In the genomic region with DNA sequence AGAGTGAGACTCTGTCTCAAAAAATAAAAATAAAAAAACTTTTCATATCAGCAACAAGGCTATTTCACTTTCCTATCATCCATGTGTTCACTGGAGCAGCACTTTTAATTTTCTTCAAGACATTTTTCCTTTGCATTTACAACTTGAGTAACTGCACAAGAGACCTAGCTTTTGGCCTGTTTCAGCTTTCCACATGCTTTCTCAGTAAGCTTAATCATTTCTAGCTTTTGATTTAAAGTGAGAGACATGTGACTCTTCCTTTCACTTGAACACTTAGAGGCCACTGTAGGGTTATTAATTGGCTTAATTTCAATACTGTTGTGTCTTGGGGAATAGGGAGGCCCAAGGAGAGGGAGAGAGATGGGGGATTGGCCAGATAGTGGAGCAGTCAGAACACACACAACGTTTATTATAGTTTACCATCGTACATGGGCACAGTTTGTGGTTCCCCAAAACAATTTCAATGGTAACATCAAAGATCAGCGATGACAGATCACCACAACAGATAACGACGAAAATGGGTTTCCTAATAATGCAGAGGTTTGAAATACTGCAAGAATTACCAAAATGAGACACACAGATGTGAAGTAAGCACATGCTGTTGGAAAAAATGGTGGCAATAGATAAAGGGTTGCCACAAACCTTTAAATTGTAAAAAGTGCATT, we compare ENCODE assay signal across 29 cellular contexts.
DNase-seq lines count a peak whose midpoint lies in the region; ATAC-seq, FAIRE-seq and TF ChIP-seq lines count a peak whose summit lies in the region.
"Had no signal": no experiment of that assay in that cellular context is flagged by ENCODE, and none has a peak within 500 bp of the region (broad histone marks: within the 10 kb centered on the region; RNA-seq: fewer than 3 reads in every experiment).

No MANE protein-coding gene starts in this region.

- H3F3A ChIP-seq in neural progenitor cell (ENCODE audit: low read depth) = peaks cover 15% of the 10 kb centered on the region

- H2AFZ ChIP-seq in neural progenitor cell (replicated peaks) = no peak overlapping the region

- intact Hi-C loops in activated T-helper 2 cell treated with anti-CD3 and anti-CD28 coated beads, Interferon-gamma antibody, Interleukin-2, Interleukin-4, amounts not matched to agents 10 μg/mL and 5 μg/mL and 100 μg/mL, durations not matched to agents 14 hours and 24 hours and 36 hours (cut with micrococcal nuclease) = loop anchor here (2.0 kb wide), 1 partner anchor 78 kb away; no protein-coding TSS in a partner anchor

- no peaks in the 10 kb centered on the region for H3K36me3 ChIP-seq in neural progenitor cell
- H3K36me3 ChIP-seq: BLaER1 treated with 17β-estradiol and CSF1 and Interleukin-3, amounts not matched to agents 10 nM and 100 nM had no signal

- CTCF ChIA-PET in activated CD8-positive, alpha-beta memory T cell treated with anti-CD3 and anti-CD28 coated beads, Interleukin-2, amount 10 ng/mL, durations not matched to agents 7 days and 5 days (lab: Charles Lee) = interaction anchor here (1.3 kb wide), 1 partner anchor 44 kb away, joined by 3 read pairs; no protein-coding TSS in a partner anchor

- peaks cover 19% of the 10 kb centered on the region for H3K4me1 Mint-ChIP-seq in activated CD8-positive, alpha-beta memory T cell treated with anti-CD3 and anti-CD28 coated beads, Interleukin-2, amount 10 ng/mL, durations not matched to agents 7 days and 5 days
- peaks cover 17% of the 10 kb centered on the region for H3K4me1 Mint-ChIP-seq in T-helper 2 cell treated with Interferon-gamma antibody and Interleukin-4, amounts not matched to agents 5 μg/mL and 100 μg/mL, for 36 hours (ENCODE audit: low read depth)
- H3K4me1 Mint-ChIP-seq in neural progenitor cell = peaks cover 53% of the 10 kb centered on the region
- H3K4me1 Mint-ChIP-seq in osteocyte (ENCODE audit: unreplicated experiment) = peaks cover 2% of the 10 kb centered on the region
- H3K4me1 Mint-ChIP-seq in activated T-helper 2 cell treated with anti-CD3 and anti-CD28 coated beads, Interferon-gamma antibody, Interleukin-2, Interleukin-4, amounts not matched to agents 10 μg/mL and 5 μg/mL and 100 μg/mL, durations not matched to agents 14 hours and 24 hours and 36 hours (ENCODE audit: low read depth) = peaks cover 9% of the 10 kb centered on the region

- peak; percentile 15 for FAIRE-seq in H54 (lab: Jason Lieb, UNC)
- FAIRE-seq: A549, GM12878 had no signal

- no peak overlapping the region for H3K9ac ChIP-seq in neural progenitor cell
- H3K9ac ChIP-seq: BLaER1 treated with 17β-estradiol and CSF1 and Interleukin-3, amounts not matched to agents 10 nM and 100 nM; KMS-11 had no signal

- H3K27me3 Mint-ChIP-seq in activated CD8-positive, alpha-beta memory T cell treated with anti-CD3 and anti-CD28 coated beads, Interleukin-2, amount 10 ng/mL, durations not matched to agents 7 days and 5 days = no peaks in the 10 kb centered on the region
- H3K27me3 Mint-ChIP-seq in T-helper 2 cell treated with Interferon-gamma antibody and Interleukin-4, amounts not matched to agents 5 μg/mL and 100 μg/mL, for 36 hours (ENCODE audit: low read depth) = peaks cover 5% of the 10 kb centered on the region
- H3K27me3 Mint-ChIP-seq in neural progenitor cell (ENCODE audit: insufficient read depth, low read depth) (peaks cover 3% of the 10 kb centered on the region), osteocyte (ENCODE audit: unreplicated experiment) (no peaks in the 10 kb centered on the region)
- peaks cover 4% of the 10 kb centered on the region for H3K27me3 Mint-ChIP-seq in activated T-helper 2 cell treated with anti-CD3 and anti-CD28 coated beads, Interferon-gamma antibody, Interleukin-2, Interleukin-4, amounts not matched to agents 10 μg/mL and 5 μg/mL and 100 μg/mL, durations not matched to agents 14 hours and 24 hours and 36 hours (ENCODE audit: low read depth)
- H3K27me3 Mint-ChIP-seq: CD4-positive, alpha-beta T cell had no signal

- ATAC-seq in activated CD8-positive, alpha-beta memory T cell treated with anti-CD3 and anti-CD28 coated beads, Interleukin-2, amount 10 ng/mL, durations not matched to agents 7 days and 5 days = peak; percentile 64
- ATAC-seq: A549, GM12878, HCT116, Panc1 had no signal

- peaks cover 12% of the 10 kb centered on the region for H4K20me1 ChIP-seq in neural progenitor cell (ENCODE audit: low read depth)
- H4K20me1 ChIP-seq: BLaER1 treated with 17β-estradiol and CSF1 and Interleukin-3, amounts not matched to agents 10 nM and 100 nM had no signal

- no peaks in the 10 kb centered on the region for H3K27me3 ChIP-seq in neural progenitor cell
- H3K27me3 ChIP-seq: BLaER1 treated with 17β-estradiol and CSF1 and Interleukin-3, amounts not matched to agents 10 nM and 100 nM had no signal

- no peak overlapping the region for H3K4me3 Mint-ChIP-seq in activated CD8-positive, alpha-beta memory T cell treated with anti-CD3 and anti-CD28 coated beads, Interleukin-2, amount 10 ng/mL, durations not matched to agents 7 days and 5 days
- peak overlapping the region; percentile 13 for H3K4me3 Mint-ChIP-seq in T-helper 2 cell treated with Interferon-gamma antibody and Interleukin-4, amounts not matched to agents 5 μg/mL and 100 μg/mL, for 36 hours
- peak overlapping the region; percentile 0 for H3K4me3 Mint-ChIP-seq in neural progenitor cell
- no peak overlapping the region for H3K4me3 Mint-ChIP-seq in osteocyte (ENCODE audit: unreplicated experiment)
- no peak overlapping the region for H3K4me3 Mint-ChIP-seq in activated T-helper 2 cell treated with anti-CD3 and anti-CD28 coated beads, Interferon-gamma antibody, Interleukin-2, Interleukin-4, amounts not matched to agents 10 μg/mL and 5 μg/mL and 100 μg/mL, durations not matched to agents 14 hours and 24 hours and 36 hours (ENCODE audit: low read depth)
- H3K4me3 Mint-ChIP-seq: CD4-positive, alpha-beta T cell had no signal

- H3K27ac ChIP-seq in neural progenitor cell = no peak overlapping the region
- H3K27ac ChIP-seq: A549; BLaER1 treated with 17β-estradiol and CSF1 and Interleukin-3, amounts not matched to agents 10 nM and 100 nM; KMS-11; RWPE1 had no signal

- peaks cover 36% of the 10 kb centered on the region for H3K4me1 ChIP-seq in neural progenitor cell
- H3K4me1 ChIP-seq: A549 had no signal

- no peaks in the 10 kb centered on the region for H3K9me3 Mint-ChIP-seq in activated CD8-positive, alpha-beta memory T cell treated with anti-CD3 and anti-CD28 coated beads, Interleukin-2, amount 10 ng/mL, durations not matched to agents 7 days and 5 days (ENCODE audit: low read depth)
- H3K9me3 Mint-ChIP-seq in T-helper 2 cell treated with Interferon-gamma antibody and Interleukin-4, amounts not matched to agents 5 μg/mL and 100 μg/mL, for 36 hours = no peaks in the 10 kb centered on the region
- H3K9me3 Mint-ChIP-seq in neural progenitor cell = no peaks in the 10 kb centered on the region
- no peaks in the 10 kb centered on the region for H3K9me3 Mint-ChIP-seq in osteocyte (ENCODE audit: unreplicated experiment)
- no peaks in the 10 kb centered on the region for H3K9me3 Mint-ChIP-seq in activated T-helper 2 cell treated with anti-CD3 and anti-CD28 coated beads, Interferon-gamma antibody, Interleukin-2, Interleukin-4, amounts not matched to agents 10 μg/mL and 5 μg/mL and 100 μg/mL, durations not matched to agents 14 hours and 24 hours and 36 hours
- H3K9me3 Mint-ChIP-seq: CD4-positive, alpha-beta T cell had no signal

- TF ChIP-seq CTCF in neural progenitor cell (IDR thresholded peaks at IDR 0.05) (no peak), osteocyte (IDR thresholded peaks at IDR 0.05) (no peak)

- peak overlapping the region; percentile 21 for H3K27ac Mint-ChIP-seq in activated CD8-positive, alpha-beta memory T cell treated with anti-CD3 and anti-CD28 coated beads, Interleukin-2, amount 10 ng/mL, durations not matched to agents 7 days and 5 days
- H3K27ac Mint-ChIP-seq in T-helper 2 cell treated with Interferon-gamma antibody and Interleukin-4, amounts not matched to agents 5 μg/mL and 100 μg/mL, for 36 hours = peak overlapping the region; percentile 16
- H3K27ac Mint-ChIP-seq in neural progenitor cell (peak overlapping the region; percentile 35), osteocyte (ENCODE audit: unreplicated experiment) (no peak overlapping the region)
- H3K27ac Mint-ChIP-seq in activated T-helper 2 cell treated with anti-CD3 and anti-CD28 coated beads, Interferon-gamma antibody, Interleukin-2, Interleukin-4, amounts not matched to agents 10 μg/mL and 5 μg/mL and 100 μg/mL, durations not matched to agents 14 hours and 24 hours and 36 hours = no peak overlapping the region
- H3K27ac Mint-ChIP-seq: CD4-positive, alpha-beta T cell had no signal

- H3K4me2 ChIP-seq in neural progenitor cell = peak overlapping the region; percentile 43
- H3K4me2 ChIP-seq: A549; BLaER1 treated with 17β-estradiol and CSF1 and Interleukin-3, amounts not matched to agents 10 nM and 100 nM; KMS-11 had no signal

- TF ChIP-seq POLR2A in H54 (IDR thresholded peaks at IDR 0.05; ENCODE audit: low read depth, low read length) = no peak

- DNase-seq in activated CD8-positive, alpha-beta memory T cell treated with anti-CD3 and anti-CD28 coated beads, Interleukin-2, amount 10 ng/mL, durations not matched to agents 7 days and 5 days = no peak
- DNase-seq in activated CD8-positive, alpha-beta memory T cell treated with anti-CD3 and anti-CD28 coated beads for 24 hours = no peak
- DNase-seq in H54 (ENCODE audit: insufficient read length, low spot score) (no peak), neural progenitor cell (ENCODE audit: low spot score) (no peak), osteocyte (ENCODE audit: extremely low spot score, unreplicated experiment) (no peak)
- peak; percentile 6 for DNase-seq in T-helper 2 cell treated with Interferon-gamma antibody and Interleukin-4, amounts not matched to agents 5 μg/mL and 100 μg/mL, for 36 hours (ENCODE audit: low spot score)
- no peak for DNase-seq in activated T-helper 2 cell treated with anti-CD3 and anti-CD28 coated beads, Interferon-gamma antibody, Interleukin-2, Interleukin-4, amounts not matched to agents 10 μg/mL and 5 μg/mL and 100 μg/mL, durations not matched to agents 14 hours and 24 hours and 36 hours (ENCODE audit: low spot score)
- DNase-seq: AML-193; CD4-positive, alpha-beta T cell; COR-L47; EL; GDM1; GOT3; IMR-90; MM.1S; NCI-H1048; NCI-H1417; NCI-H1694; NCI-H2029 treated with DMSO at 0.1 percent for 48 hours; NCI-H446 treated with DMSO at 0.1 percent for 48 hours; NCI-H526; SHP77 had no signal

- H3K36me3 Mint-ChIP-seq in activated CD8-positive, alpha-beta memory T cell treated with anti-CD3 and anti-CD28 coated beads, Interleukin-2, amount 10 ng/mL, durations not matched to agents 7 days and 5 days = peaks cover 10% of the 10 kb centered on the region
- peaks cover 1% of the 10 kb centered on the region for H3K36me3 Mint-ChIP-seq in T-helper 2 cell treated with Interferon-gamma antibody and Interleukin-4, amounts not matched to agents 5 μg/mL and 100 μg/mL, for 36 hours (ENCODE audit: low read depth)
- peaks cover 21% of the 10 kb centered on the region for H3K36me3 Mint-ChIP-seq in neural progenitor cell
- peaks cover 7% of the 10 kb centered on the region for H3K36me3 Mint-ChIP-seq in osteocyte (ENCODE audit: unreplicated experiment)
- no peaks in the 10 kb centered on the region for H3K36me3 Mint-ChIP-seq in activated T-helper 2 cell treated with anti-CD3 and anti-CD28 coated beads, Interferon-gamma antibody, Interleukin-2, Interleukin-4, amounts not matched to agents 10 μg/mL and 5 μg/mL and 100 μg/mL, durations not matched to agents 14 hours and 24 hours and 36 hours (ENCODE audit: low read depth)

- no peak overlapping the region for H3K4me3 ChIP-seq in neural progenitor cell
- H3K4me3 ChIP-seq: A549; BLaER1 treated with 17β-estradiol and CSF1 and Interleukin-3, amounts not matched to agents 10 nM and 100 nM; GM12878 had no signal

- H3K79me2 ChIP-seq in neural progenitor cell (ENCODE audit: low read depth) = no peaks in the 10 kb centered on the region

- no peaks in the 10 kb centered on the region for H3K9me3 ChIP-seq in neural progenitor cell (ENCODE audit: low read depth)
- H3K9me3 ChIP-seq: A549 had no signal

Comparison
In these comparisons a context has a peak if more than half of its experiments do, and no peak if none do; other contexts are left out.
1. H3K27ac Mint-ChIP-seq: peak in activated CD8-positive, alpha-beta memory T cell treated with anti-CD3 and anti-CD28 coated beads, Interleukin-2, amount 10 ng/mL, durations not matched to agents 7 days and 5 days (single experiment), T-helper 2 cell treated with Interferon-gamma antibody and Interleukin-4, amounts not matched to agents 5 μg/mL and 100 μg/mL, for 36 hours (single experiment) and neural progenitor cell (single experiment); none in osteocyte (single experiment) and activated T-helper 2 cell treated with anti-CD3 and anti-CD28 coated beads, Interferon-gamma antibody, Interleukin-2, Interleukin-4, amounts not matched to agents 10 μg/mL and 5 μg/mL and 100 μg/mL, durations not matched to agents 14 hours and 24 hours and 36 hours (single experiment).
2. H3K4me3 Mint-ChIP-seq: peak in T-helper 2 cell treated with Interferon-gamma antibody and Interleukin-4, amounts not matched to agents 5 μg/mL and 100 μg/mL, for 36 hours (single experiment) and neural progenitor cell (single experiment); none in activated CD8-positive, alpha-beta memory T cell treated with anti-CD3 and anti-CD28 coated beads, Interleukin-2, amount 10 ng/mL, durations not matched to agents 7 days and 5 days (single experiment), osteocyte (single experiment) and activated T-helper 2 cell treated with anti-CD3 and anti-CD28 coated beads, Interferon-gamma antibody, Interleukin-2, Interleukin-4, amounts not matched to agents 10 μg/mL and 5 μg/mL and 100 μg/mL, durations not matched to agents 14 hours and 24 hours and 36 hours (single experiment).